Comparison of ENCODE assay signal across 8 cellular contexts in the genomic region with DNA sequence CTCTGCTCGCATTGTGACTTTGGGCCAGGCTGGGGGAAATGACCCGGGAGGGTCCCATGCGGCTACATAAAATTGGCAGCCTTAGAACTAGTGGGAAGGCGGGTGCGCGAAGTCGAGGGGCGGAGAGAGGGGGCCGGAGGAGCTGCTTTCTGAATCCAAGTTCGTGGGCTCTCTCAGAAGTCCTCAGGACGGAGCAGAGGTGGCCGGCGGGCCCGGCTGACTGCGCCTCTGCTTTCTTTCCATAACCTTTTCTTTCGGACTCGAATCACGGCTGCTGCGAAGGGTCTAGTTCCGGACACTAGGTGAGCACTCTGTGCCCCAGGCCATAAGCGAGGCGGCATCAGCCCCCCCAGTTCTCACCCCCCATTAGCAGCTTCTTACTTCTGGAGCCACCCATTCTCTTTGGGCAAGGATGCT. TPM values are rescaled to one million over a fixed set of nuclear protein-coding genes. Genes with fewer than 3 reads are reported as not detected.
DNase-seq lines count a peak whose midpoint lies in the region; ATAC-seq, FAIRE-seq and TF ChIP-seq lines count a peak whose summit lies in the region.

A gene with protein sequence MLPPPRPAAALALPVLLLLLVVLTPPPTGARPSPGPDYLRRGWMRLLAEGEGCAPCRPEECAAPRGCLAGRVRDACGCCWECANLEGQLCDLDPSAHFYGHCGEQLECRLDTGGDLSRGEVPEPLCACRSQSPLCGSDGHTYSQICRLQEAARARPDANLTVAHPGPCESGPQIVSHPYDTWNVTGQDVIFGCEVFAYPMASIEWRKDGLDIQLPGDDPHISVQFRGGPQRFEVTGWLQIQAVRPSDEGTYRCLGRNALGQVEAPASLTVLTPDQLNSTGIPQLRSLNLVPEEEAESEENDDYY (plus strand): TSS at position 176 of the 417 bp plus-strand sequence. CDS start 604 bp downstream, outside the sequence.

- peak within 1 kb of the TSS; percentile 100 for H3K27ac ChIP-seq in 22Rv1
- H3K27ac ChIP-seq in HUES48 (ENCODE audit: low read depth, low read length), result peak within 1 kb of the TSS; percentile 92

- TF ChIP-seq CTCF in 22Rv1 (IDR thresholded peaks at IDR 0.05) (no peak), bronchial epithelial cell (IDR thresholded peaks at IDR 0.05; ENCODE audit: insufficient read depth, low read length, severe bottlenecking) (no peak)

- H3K9me3 ChIP-seq in HUES48 (ENCODE audit: control insufficient read depth, insufficient read depth, low read length), result no peaks in the 10 kb centered on the region
- no peaks in the 10 kb centered on the region for H3K9me3 ChIP-seq in mononuclear cell (ENCODE audit: low read depth, low read length)

- H3K4me3 ChIP-seq in HUES48 (ENCODE audit: low read depth, low read length) (peak within 1 kb of the TSS; percentile 96), bronchial epithelial cell (ENCODE audit: low read depth, low read length) (peak within 1 kb of the TSS; percentile 97), mononuclear cell (ENCODE audit: low read length) (peak within 1 kb of the TSS; percentile 85)

- H3K36me3 ChIP-seq in HUES48 (ENCODE audit: control insufficient read depth, insufficient read depth, low read length) (0 out of 2 replicates have a peak, but pooled peaks cover 4% of the 10 kb centered on the region), bronchial epithelial cell (ENCODE audit: control insufficient read depth, insufficient read depth, low read length) (no peaks in the 10 kb centered on the region)

- FAIRE-seq in bronchial epithelial cell (lab: Jason Lieb, UNC), result no peak

- H3K27me3 ChIP-seq in HUES48 (ENCODE audit: control insufficient read depth, insufficient read depth, low read length), result peaks cover 58% of the 10 kb centered on the region
- peaks cover 2% of the 10 kb centered on the region for H3K27me3 ChIP-seq in bronchial epithelial cell (ENCODE audit: control insufficient read depth, insufficient read depth, low read length)
- H3K27me3 ChIP-seq in mononuclear cell (ENCODE audit: insufficient read depth, low read length), result peaks cover 50% of the 10 kb centered on the region

- peaks cover 31% of the 10 kb centered on the region for H3K4me1 ChIP-seq in HUES48 (ENCODE audit: control insufficient read depth, insufficient read depth, low read length)
- H3K4me1 ChIP-seq in mononuclear cell (ENCODE audit: insufficient read depth, low read length), result peaks cover 59% of the 10 kb centered on the region

- DNase-seq in bronchial epithelial cell (ENCODE audit: low read depth), result no peak
- DNase-seq in NCI-H446 treated with DMSO at 0.1 percent for 48 hours (lab: John Stamatoyannopoulos, UW), result no peak
- DNase-seq in left lobe of liver (ENCODE audit: low spot score), result no peak
- no peak for DNase-seq in NCI-H226
- no peak for DNase-seq in COR-L47 (lab: John Stamatoyannopoulos, UW)

- ATAC-seq in left lobe of liver, result no peak

- peak within 1 kb of the TSS; percentile 78 for H3K9ac ChIP-seq in HUES48 (ENCODE audit: low read depth, low read length)

RNA-seq across cellular contexts. Expression of the gene that starts here (rescaled TPM):
- total RNA-seq in bronchial epithelial cell (1.6 and 4.0 TPM in 2 replicates), mononuclear cell (0.42 TPM), left lobe of liver (0.78 TPM)
